11 cellular contexts compared by ENCODE assay signal in the genomic region with DNA sequence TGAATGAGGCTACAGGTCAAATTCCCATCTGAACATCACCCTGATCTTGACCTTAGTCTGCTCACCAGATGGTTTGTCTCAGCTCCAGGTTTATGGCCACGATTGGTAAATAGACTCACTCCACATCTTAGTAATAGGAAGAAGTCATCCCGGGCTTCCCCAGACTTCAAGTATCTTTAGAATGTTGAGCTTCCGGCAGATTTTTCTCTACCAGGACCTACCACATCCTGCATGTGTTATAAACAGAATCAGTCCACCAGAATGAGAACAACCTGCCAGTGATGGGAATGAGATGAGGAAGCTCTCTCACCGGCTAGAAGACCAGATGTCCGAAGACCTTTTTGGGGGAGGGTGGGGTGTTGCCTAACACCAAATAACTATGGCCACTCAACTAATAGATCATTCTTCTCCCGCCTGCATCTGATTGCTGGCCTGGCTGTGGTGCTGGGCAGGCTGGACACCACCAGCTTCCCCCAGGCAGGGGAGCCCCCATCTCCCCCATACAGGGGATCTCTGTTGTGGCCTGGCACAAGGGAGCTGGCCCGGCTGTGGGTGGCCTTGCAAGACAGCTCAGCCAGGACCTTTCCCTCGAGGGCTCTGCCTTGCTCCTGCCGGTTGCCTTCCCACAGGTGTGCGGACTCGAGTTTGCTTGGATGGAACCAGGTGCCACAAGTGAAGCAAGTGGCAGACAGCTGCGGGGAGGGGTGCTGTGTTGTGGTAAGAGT.
DNase-seq lines count a peak whose midpoint lies in the region; ATAC-seq and TF ChIP-seq lines count a peak whose summit lies in the region.
"Had no signal": no experiment of that assay in that cellular context is flagged by ENCODE, and none has a peak within 500 bp of the region (broad histone marks: within the 10 kb centered on the region; RNA-seq: fewer than 3 reads in every experiment).

No MANE protein-coding gene starts in this region.

- H3K27ac ChIP-seq in right lobe of liver: peak overlapping the region in 2 of 3 donors; percentile 44 to 55
- H3K27ac ChIP-seq: cardiac muscle cell had no signal

- no peaks in the 10 kb centered on the region for H3K36me3 ChIP-seq in right lobe of liver
- H3K36me3 ChIP-seq: cardiac muscle cell had no signal

- intact Hi-C loops in right lobe of liver (cut with DNase I): no loop called here

- H3K4me1 ChIP-seq in right lobe of liver: peaks cover 0 to 10% (median 5%) of the 10 kb centered on the region in 4 donors

- no peak for ATAC-seq in right lobe of liver
- ATAC-seq in GM21423 (IDR thresholded peaks at IDR 0.05; ENCODE audit: unreplicated experiment): no peak

- H3K9me3 ChIP-seq in right lobe of liver: no peaks in the 10 kb centered on the region

- H3K4me3 ChIP-seq in right lobe of liver: no peak overlapping the region
- H3K4me3 ChIP-seq: cardiac muscle cell had no signal

- 61% methylated on average over 10 of the region's 12 CpGs for WGBS in right lobe of liver (ENCODE audit: insufficient coverage, low coverage, low lambda C conversion rate, missing lambda C conversion rate)

- peak; percentile 73 for DNase-seq in AG08396 (ENCODE audit: low spot score)
- DNase-seq in GDM1 (lab: John Stamatoyannopoulos, UW): peak; percentile 14
- peak; percentile 93 for DNase-seq in amniotic epithelial cell (ENCODE audit: low read depth)
- DNase-seq in right lobe of liver: no peak
- no peak for DNase-seq in NCI-H128 (lab: John Stamatoyannopoulos, UW; ENCODE audit: unreplicated experiment)
- no peak for DNase-seq in islet precursor cell
- no peak for DNase-seq in NCI-H1930 (lab: John Stamatoyannopoulos, UW)
- DNase-seq: NCI-H1436 treated with DMSO at 0.1 percent for 48 hours; stimulated activated CD4-positive, alpha-beta T cell treated with anti-CD3 and anti-CD28 coated beads, Interleukin-4, amount 100 ng/mL, for 1 hour had no signal

- no peak for TF ChIP-seq POLR2A in right lobe of liver (IDR thresholded peaks at IDR 0.05)

- no peaks in the 10 kb centered on the region for H3K27me3 ChIP-seq in right lobe of liver

- no peak for TF ChIP-seq CTCF in right lobe of liver (IDR thresholded peaks at IDR 0.05)

Comparison
In these comparisons a context has a peak if more than half of its experiments do, and no peak if none do; other contexts are left out.
1. DNase-seq: peak in AG08396 (single experiment), GDM1 (single experiment) and amniotic epithelial cell (single experiment); none in right lobe of liver (0 of 3), NCI-H128 (single experiment), islet precursor cell (single experiment) and NCI-H1930 (0 of 2).